Comparison of ENCODE assay signal across 12 cellular contexts in the genomic region with DNA sequence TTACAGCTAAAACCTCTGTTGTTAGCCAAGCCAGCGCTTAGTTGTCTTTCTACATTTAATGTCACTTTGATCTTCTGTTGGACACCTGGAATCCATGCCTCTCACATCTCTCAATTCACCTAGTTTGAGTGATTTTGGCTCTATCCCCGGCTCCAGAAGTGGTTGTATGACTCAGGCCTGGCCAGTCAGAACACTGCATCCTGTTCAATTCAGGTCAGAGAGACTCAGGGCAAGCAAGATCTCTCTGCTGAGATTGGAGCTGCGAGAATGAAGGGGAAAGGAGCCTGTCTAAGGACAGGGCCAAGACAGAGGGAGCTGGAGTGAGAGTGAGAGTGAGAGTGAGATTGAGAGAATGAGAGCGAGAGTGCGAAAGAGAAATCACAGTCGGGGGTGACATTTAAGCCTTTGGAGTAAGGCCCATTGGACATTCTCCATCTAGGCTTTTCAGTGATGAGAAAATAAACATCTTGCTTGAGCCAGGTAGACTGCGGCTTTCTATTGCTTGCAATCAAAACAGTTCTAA.
A peak's percentile ranks its signal among the peaks of the same experiment; 100 is the strongest.
DNase-seq lines count a peak whose midpoint lies in the region; ATAC-seq and TF ChIP-seq lines count a peak whose summit lies in the region.
"Had no signal": no experiment of that assay in that cellular context is flagged by ENCODE, and none has a peak within 500 bp of the region (broad histone marks: within the 10 kb centered on the region; RNA-seq: fewer than 3 reads in every experiment).

No MANE protein-coding gene starts in this region.

- ATAC-seq in Right ventricle myocardium inferior, result peak; percentile 27
- peak; percentile 23 to 53 for ATAC-seq in left cardiac atrium
- ATAC-seq: body of pancreas; CD8-positive, alpha-beta T cell had no signal

- H3K36me3 ChIP-seq in thyroid gland, result no peaks in the 10 kb centered on the region

- 36 to 39% methylated on average over 7 of the region's 7 CpGs for WGBS in thyroid gland, 2 donors

- TF ChIP-seq CTCF in astrocyte of the cerebellum (IDR thresholded peaks at IDR 0.05; ENCODE audit: low read depth, low read length, missing control alignments) (no peak), thyroid gland (IDR thresholded peaks at IDR 0.05) (no peak)

- DNase-seq in Right ventricle myocardium inferior (ENCODE audit: missing footprints), result no peak
- DNase-seq in cardiac septum (ENCODE audit: low spot score), result no peak
- DNase-seq in astrocyte of the cerebellum (ENCODE audit: low read depth), result peak; percentile 4
- DNase-seq in left cardiac atrium, result no peak
- peak; percentile 76 for DNase-seq in thyroid gland
- no peak for DNase-seq in activated CD4-positive, alpha-beta T cell treated with anti-CD3 and anti-CD28 coated beads for 4 hours
- DNase-seq in GOT3 (lab: John Stamatoyannopoulos, UW), result no peak
- DNase-seq in foreskin melanocyte, result no peak
- DNase-seq: activated gamma-delta T cell treated with Interleukin-2 at 50 U/mL for 16 hours; body of pancreas; CD8-positive, alpha-beta T cell; trophoblast cell had no signal

- H3K4me3 ChIP-seq in astrocyte of the cerebellum (ENCODE audit: low read depth, low read length) (no peak overlapping the region), thyroid gland (replicated peaks in 1 of 3) (no peak overlapping the region)
- H3K4me3 ChIP-seq: body of pancreas had no signal

- no peaks in the 10 kb centered on the region for H3K9me3 ChIP-seq in thyroid gland
- H3K9me3 ChIP-seq: body of pancreas had no signal

- peaks cover 0 to 4% of the 10 kb centered on the region in 2 donors for H3K4me1 ChIP-seq in thyroid gland
- H3K4me1 ChIP-seq: body of pancreas had no signal

- H3K27ac ChIP-seq in thyroid gland, result peak overlapping the region in 1 of 3 donors; percentile 26
- H3K27ac ChIP-seq: body of pancreas had no signal

- TF ChIP-seq POLR2A in thyroid gland (IDR thresholded peaks at IDR 0.05), result no peak

- in situ Hi-C loops in astrocyte of the cerebellum (cut with HindIII; ENCODE audit: low sequenced_read_pairs), result loop anchor here (5.0 to 25.0 kb wide), 3 partner anchors 167 to 1402 kb away; no protein-coding TSS in a partner anchor

- H3K27me3 ChIP-seq in thyroid gland, result no peaks in the 10 kb centered on the region

- intact Hi-C loops in Right ventricle myocardium inferior (cut with DNase I) (no loop called here), cardiac septum (cut with DNase I) (loop anchor here (5.0 kb wide), 1 partner anchor 177 kb away; no protein-coding TSS in a partner anchor), left cardiac atrium (cut with DNase I) (loop anchor here (5.0 kb wide), 2 partner anchors 162 to 177 kb away; no protein-coding TSS in a partner anchor), thyroid gland (cut with DNase I) (loop anchor here (5.0 kb wide), 2 partner anchors 162 to 177 kb away; no protein-coding TSS in a partner anchor)

Comparison
In these comparisons a context has a peak if more than half of its experiments do, and no peak if none do; other contexts are left out.
1. DNase-seq: peak in astrocyte of the cerebellum (single experiment) and thyroid gland (2 of 2); none in Right ventricle myocardium inferior (single experiment), cardiac septum (single experiment), left cardiac atrium (single experiment), activated CD4-positive, alpha-beta T cell treated with anti-CD3 and anti-CD28 coated beads for 4 hours (0 of 2), GOT3 (single experiment) and foreskin melanocyte (single experiment).